Comparison of ENCODE assay signal across 1 cellular context in the genomic region with DNA sequence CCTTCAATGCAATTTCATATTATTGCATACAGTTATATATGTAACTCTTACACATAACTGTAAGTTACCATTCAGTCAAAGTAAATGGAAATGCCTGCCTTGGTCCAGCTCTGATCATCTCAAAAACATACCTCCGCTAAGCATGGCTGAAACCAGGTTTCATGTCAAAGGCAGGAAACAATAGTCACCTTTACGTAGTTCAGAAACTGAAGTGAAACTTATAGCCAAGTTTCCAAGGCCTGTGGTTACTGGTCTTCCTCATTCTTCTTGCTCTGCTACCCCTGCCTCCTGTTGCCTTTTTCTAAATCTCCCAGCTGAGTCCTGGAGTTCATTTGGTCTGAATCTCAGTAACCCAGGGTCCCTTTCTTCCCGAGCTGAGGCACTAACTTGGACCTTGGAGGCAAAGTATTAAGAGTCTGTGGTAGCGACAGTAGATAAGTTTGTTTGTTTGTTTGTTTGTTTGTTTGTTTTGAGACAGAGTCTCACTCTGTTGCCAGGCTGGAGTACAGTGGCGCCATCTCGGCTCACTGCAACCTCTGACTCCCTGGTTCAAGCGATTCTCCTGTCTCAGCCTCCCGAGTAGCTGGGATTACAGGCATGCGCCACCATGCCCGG.
A peak's percentile ranks its signal among the peaks of the same experiment; 100 is the strongest.
TF ChIP-seq lines count a peak whose summit lies in the region.

No MANE protein-coding gene starts in this region.

TF ChIP-seq in GM12878, 131 proteins besides CTCF, POLR2A, EP300 and RAD21 (continued from another document and continues in another):
- TF ChIP-seq, protein P1, sequence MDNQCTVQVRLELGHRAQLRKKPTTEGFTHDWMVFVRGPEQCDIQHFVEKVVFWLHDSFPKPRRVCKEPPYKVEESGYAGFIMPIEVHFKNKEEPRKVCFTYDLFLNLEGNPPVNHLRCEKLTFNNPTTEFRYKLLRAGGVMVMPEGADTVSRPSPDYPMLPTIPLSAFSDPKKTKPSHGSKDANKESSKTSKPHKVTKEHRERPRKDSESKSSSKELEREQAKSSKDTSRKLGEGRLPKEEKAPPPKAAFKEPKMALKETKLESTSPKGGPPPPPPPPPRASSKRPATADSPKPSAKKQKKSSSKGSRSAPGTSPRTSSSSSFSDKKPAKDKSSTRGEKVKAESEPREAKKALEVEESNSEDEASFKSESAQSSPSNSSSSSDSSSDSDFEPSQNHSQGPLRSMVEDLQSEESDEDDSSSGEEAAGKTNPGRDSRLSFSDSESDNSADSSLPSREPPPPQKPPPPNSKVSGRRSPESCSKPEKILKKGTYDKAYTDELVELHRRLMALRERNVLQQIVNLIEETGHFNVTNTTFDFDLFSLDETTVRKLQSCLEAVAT (IDR thresholded peaks at IDR 0.05) = peak; percentile 84
- TF ChIP-seq TCF12 (IDR thresholded peaks at IDR 0.05; ENCODE audit: low read depth, low read length) = peak; percentile 78
- TF ChIP-seq TCF3 (IDR thresholded peaks at IDR 0.05; ENCODE audit: borderline replicate concordance, insufficient read depth, low read depth, low read length) = peak; percentile 94
- no peak for TF ChIP-seq POLR2AphosphoS2 (IDR thresholded peaks at IDR 0.05; ENCODE audit: low read depth, low read length)
- peak; percentile 96 for TF ChIP-seq NFIC (IDR thresholded peaks at IDR 0.05; ENCODE audit: low read depth, low read length)
- peak; percentile 90; the same call in 1 of the 2 replicates for TF ChIP-seq BACH1 (IDR thresholded peaks at IDR 0.05; ENCODE audit: borderline replicate concordance)
- TF ChIP-seq MXI1 (IDR thresholded peaks at IDR 0.05; ENCODE audit: low read depth, low read length) = peak; percentile 50; the same call in 1 of the 2 replicates
- 0 out of 2 replicates have a peak, but pooled peaks have one; percentile 45 for TF ChIP-seq NR2F1 (conservative IDR thresholded peaks at IDR 0.05)
- peak; percentile 85 for TF ChIP-seq CREB1 (IDR thresholded peaks at IDR 0.05; ENCODE audit: low read depth)
- TF ChIP-seq NR2C1 (IDR thresholded peaks at IDR 0.05) = no peak; the same call in 1 of the 2 replicates
- no peak for TF ChIP-seq EGR1 (IDR thresholded peaks at IDR 0.05; ENCODE audit: borderline replicate concordance in 1 of 2, low read depth in 2 of 2, low read length in 2 of 2)
- no peak for TF ChIP-seq CBX3 (IDR thresholded peaks at IDR 0.05; ENCODE audit: borderline replicate concordance, low read depth)
- TF ChIP-seq ETV6 (conservative IDR thresholded peaks at IDR 0.05 in 1 of 2, IDR thresholded peaks at IDR 0.05 in 1 of 2; ENCODE audit: borderline replicate concordance in 1 of 2, low read depth in 1 of 2) = peak in 1 of 2 experiments; percentile 95; a peak in 2 of 4 replicates
- TF ChIP-seq EED (IDR thresholded peaks at IDR 0.05; ENCODE audit: low read depth) = peak; percentile 99
- TF ChIP-seq RFX5 (IDR thresholded peaks at IDR 0.05; ENCODE audit: low read depth, low read length) = no peak
- TF ChIP-seq, protein P2, sequence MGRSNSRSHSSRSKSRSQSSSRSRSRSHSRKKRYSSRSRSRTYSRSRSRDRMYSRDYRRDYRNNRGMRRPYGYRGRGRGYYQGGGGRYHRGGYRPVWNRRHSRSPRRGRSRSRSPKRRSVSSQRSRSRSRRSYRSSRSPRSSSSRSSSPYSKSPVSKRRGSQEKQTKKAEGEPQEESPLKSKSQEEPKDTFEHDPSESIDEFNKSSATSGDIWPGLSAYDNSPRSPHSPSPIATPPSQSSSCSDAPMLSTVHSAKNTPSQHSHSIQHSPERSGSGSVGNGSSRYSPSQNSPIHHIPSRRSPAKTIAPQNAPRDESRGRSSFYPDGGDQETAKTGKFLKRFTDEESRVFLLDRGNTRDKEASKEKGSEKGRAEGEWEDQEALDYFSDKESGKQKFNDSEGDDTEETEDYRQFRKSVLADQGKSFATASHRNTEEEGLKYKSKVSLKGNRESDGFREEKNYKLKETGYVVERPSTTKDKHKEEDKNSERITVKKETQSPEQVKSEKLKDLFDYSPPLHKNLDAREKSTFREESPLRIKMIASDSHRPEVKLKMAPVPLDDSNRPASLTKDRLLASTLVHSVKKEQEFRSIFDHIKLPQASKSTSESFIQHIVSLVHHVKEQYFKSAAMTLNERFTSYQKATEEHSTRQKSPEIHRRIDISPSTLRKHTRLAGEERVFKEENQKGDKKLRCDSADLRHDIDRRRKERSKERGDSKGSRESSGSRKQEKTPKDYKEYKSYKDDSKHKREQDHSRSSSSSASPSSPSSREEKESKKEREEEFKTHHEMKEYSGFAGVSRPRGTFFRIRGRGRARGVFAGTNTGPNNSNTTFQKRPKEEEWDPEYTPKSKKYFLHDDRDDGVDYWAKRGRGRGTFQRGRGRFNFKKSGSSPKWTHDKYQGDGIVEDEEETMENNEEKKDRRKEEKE (IDR thresholded peaks at IDR 0.05) = no peak
- TF ChIP-seq IRF5 (IDR thresholded peaks at IDR 0.05; ENCODE audit: borderline replicate concordance) = no peak
- TF ChIP-seq STAT1 (conservative IDR thresholded peaks at IDR 0.05) = no peak
- TF ChIP-seq, protein P3, sequence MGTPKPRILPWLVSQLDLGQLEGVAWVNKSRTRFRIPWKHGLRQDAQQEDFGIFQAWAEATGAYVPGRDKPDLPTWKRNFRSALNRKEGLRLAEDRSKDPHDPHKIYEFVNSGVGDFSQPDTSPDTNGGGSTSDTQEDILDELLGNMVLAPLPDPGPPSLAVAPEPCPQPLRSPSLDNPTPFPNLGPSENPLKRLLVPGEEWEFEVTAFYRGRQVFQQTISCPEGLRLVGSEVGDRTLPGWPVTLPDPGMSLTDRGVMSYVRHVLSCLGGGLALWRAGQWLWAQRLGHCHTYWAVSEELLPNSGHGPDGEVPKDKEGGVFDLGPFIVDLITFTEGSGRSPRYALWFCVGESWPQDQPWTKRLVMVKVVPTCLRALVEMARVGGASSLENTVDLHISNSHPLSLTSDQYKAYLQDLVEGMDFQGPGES (IDR thresholded peaks at IDR 0.05) = no peak
- no peak for TF ChIP-seq CBX5 (IDR thresholded peaks at IDR 0.05; ENCODE audit: low read depth)
- peak; percentile 84; the same call in 2 of the 3 replicates for TF ChIP-seq POU2F2 (IDR thresholded peaks at IDR 0.05; ENCODE audit: borderline replicate concordance, low read depth, low read length)
- no peak for TF ChIP-seq SRF (IDR thresholded peaks at IDR 0.05; ENCODE audit: low read depth in 2 of 2, low read length in 2 of 2)
- TF ChIP-seq MYB (IDR thresholded peaks at IDR 0.05; ENCODE audit: borderline replicate concordance, low read depth, low read length) = no peak
- no peak; the same call in 1 of the 2 replicates for TF ChIP-seq HDAC2 (IDR thresholded peaks at IDR 0.05)
- TF ChIP-seq DPF2 (IDR thresholded peaks at IDR 0.05) = peak; percentile 98
- 0 out of 2 replicates have a peak, but pooled peaks have one; percentile 29 for TF ChIP-seq GABPA (IDR thresholded peaks at IDR 0.05; ENCODE audit: low read depth)
- peak; percentile 58; the same call in 1 of the 2 replicates for TF ChIP-seq TBL1XR1 (IDR thresholded peaks at IDR 0.05; ENCODE audit: low read depth, low read length)
- TF ChIP-seq, protein P4, sequence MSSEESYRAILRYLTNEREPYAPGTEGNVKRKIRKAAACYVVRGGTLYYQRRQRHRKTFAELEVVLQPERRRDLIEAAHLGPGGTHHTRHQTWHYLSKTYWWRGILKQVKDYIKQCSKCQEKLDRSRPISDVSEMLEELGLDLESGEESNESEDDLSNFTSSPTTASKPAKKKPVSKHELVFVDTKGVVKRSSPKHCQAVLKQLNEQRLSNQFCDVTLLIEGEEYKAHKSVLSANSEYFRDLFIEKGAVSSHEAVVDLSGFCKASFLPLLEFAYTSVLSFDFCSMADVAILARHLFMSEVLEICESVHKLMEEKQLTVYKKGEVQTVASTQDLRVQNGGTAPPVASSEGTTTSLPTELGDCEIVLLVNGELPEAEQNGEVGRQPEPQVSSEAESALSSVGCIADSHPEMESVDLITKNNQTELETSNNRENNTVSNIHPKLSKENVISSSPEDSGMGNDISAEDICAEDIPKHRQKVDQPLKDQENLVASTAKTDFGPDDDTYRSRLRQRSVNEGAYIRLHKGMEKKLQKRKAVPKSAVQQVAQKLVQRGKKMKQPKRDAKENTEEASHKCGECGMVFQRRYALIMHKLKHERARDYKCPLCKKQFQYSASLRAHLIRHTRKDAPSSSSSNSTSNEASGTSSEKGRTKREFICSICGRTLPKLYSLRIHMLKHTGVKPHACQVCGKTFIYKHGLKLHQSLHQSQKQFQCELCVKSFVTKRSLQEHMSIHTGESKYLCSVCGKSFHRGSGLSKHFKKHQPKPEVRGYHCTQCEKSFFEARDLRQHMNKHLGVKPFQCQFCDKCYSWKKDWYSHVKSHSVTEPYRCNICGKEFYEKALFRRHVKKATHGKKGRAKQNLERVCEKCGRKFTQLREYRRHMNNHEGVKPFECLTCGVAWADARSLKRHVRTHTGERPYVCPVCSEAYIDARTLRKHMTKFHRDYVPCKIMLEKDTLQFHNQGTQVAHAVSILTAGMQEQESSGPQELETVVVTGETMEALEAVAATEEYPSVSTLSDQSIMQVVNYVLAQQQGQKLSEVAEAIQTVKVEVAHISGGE (CRISPR knock-in tag; IDR thresholded peaks at IDR 0.05) = no peak
- peak; percentile 98 for TF ChIP-seq BCL11A (IDR thresholded peaks at IDR 0.05; ENCODE audit: low read depth, low read length)
- peak; percentile 76 for TF ChIP-seq ZNF687 (IDR thresholded peaks at IDR 0.05)
- TF ChIP-seq RELA (IDR thresholded peaks at IDR 0.05; ENCODE audit: borderline replicate concordance, partially characterized antibody) = no peak
- TF ChIP-seq HCFC1 (IDR thresholded peaks at IDR 0.05; ENCODE audit: low read length) = no peak
- TF ChIP-seq, protein P5, sequence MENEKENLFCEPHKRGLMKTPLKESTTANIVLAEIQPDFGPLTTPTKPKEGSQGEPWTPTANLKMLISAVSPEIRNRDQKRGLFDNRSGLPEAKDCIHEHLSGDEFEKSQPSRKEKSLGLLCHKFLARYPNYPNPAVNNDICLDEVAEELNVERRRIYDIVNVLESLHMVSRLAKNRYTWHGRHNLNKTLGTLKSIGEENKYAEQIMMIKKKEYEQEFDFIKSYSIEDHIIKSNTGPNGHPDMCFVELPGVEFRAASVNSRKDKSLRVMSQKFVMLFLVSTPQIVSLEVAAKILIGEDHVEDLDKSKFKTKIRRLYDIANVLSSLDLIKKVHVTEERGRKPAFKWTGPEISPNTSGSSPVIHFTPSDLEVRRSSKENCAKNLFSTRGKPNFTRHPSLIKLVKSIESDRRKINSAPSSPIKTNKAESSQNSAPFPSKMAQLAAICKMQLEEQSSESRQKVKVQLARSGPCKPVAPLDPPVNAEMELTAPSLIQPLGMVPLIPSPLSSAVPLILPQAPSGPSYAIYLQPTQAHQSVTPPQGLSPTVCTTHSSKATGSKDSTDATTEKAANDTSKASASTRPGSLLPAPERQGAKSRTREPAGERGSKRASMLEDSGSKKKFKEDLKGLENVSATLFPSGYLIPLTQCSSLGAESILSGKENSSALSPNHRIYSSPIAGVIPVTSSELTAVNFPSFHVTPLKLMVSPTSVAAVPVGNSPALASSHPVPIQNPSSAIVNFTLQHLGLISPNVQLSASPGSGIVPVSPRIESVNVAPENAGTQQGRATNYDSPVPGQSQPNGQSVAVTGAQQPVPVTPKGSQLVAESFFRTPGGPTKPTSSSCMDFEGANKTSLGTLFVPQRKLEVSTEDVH (IDR thresholded peaks at IDR 0.05; ENCODE audit: low read depth, partially characterized antibody) = no peak
